11 cellular contexts compared by ENCODE assay signal in genomic region chr16:19021747-19022146, GRCh38.
"Had no signal": no experiment of that assay in that cellular context is flagged by ENCODE, and none has a peak within 500 bp of the region (broad histone marks: within the 10 kb centered on the region; RNA-seq: fewer than 3 reads in every experiment).

No MANE protein-coding gene starts in this region.

- H3K4me3 ChIP-seq: GM23248, GM23338, HAP-1 had no signal

- H3K9me3 ChIP-seq: HAP-1 had no signal

- H2AFZ ChIP-seq: GM23248, GM23338 had no signal

- H3K4me1 Mint-ChIP-seq: GM23338, H9 had no signal

- H3K9ac ChIP-seq: GM23248 had no signal

- H3K4me1 ChIP-seq: HAP-1 had no signal

- FAIRE-seq: H1, H54 had no signal

- H3K4me2 ChIP-seq: GM23338 had no signal

- H3K4me3 Mint-ChIP-seq: GM23338, H9, HFFc6 had no signal

- ATAC-seq: GM23338, HCT116 had no signal

- H3K9me3 Mint-ChIP-seq: GM23338, H9, HFFc6 had no signal

- DNase-seq: GM23248, GOT3, H7, H9, HCEC 1CT, HFFc6 had no signal

- H3K36me3 ChIP-seq: HAP-1 had no signal

- H3K27ac Mint-ChIP-seq: GM23338, H9, HFFc6 had no signal

- H3K27ac ChIP-seq: GM23248 had no signal
